Comparison of ENCODE assay signal across 8 cellular contexts in genomic region chr15:74545776-74546656, GRCh38. TPM values are rescaled to one million over a fixed set of nuclear protein-coding genes. Genes with fewer than 3 reads are reported as not detected.
DNase-seq lines count a peak whose midpoint lies in the region; ATAC-seq lines count a peak whose summit lies in the region.

No MANE protein-coding gene starts in this region.

- DNase-seq in Ammon's horn (ENCODE audit: low spot score), result peak; percentile 97
- DNase-seq in NCI-H526 treated with DMSO at 0.1 percent for 48 hours (lab: John Stamatoyannopoulos, UW), result peak; percentile 61
- peak; percentile 98 to 99 for DNase-seq in activated CD4-positive, alpha-beta T cell treated with anti-CD3 and anti-CD28 coated beads, Interleukin-2, amount 50 U/mL, for 48 hours
- peak; percentile 94 to 100 for DNase-seq in dermis microvascular lymphatic vessel endothelial cell (ENCODE audit: low read depth in 2 of 2)
- DNase-seq in lung microvascular endothelial cell (ENCODE audit: low read depth in 2 of 2), result peak; percentile 98 to 100
- peak; percentile 82 for DNase-seq in stimulated activated CD8-positive, alpha-beta memory T cell treated with anti-CD3 and anti-CD28 coated beads, Interleukin-12 subunit alpha, Interleukin-12 subunit beta, amount 100 ng/mL, for 1 hour (ENCODE audit: low read depth)

- ATAC-seq in GM19351 (IDR thresholded peaks at IDR 0.05; ENCODE audit: unreplicated experiment) (peak; percentile 53), HG03520 (IDR thresholded peaks at IDR 0.05; ENCODE audit: unreplicated experiment) (peak; percentile 43)

RNA-seq across cellular contexts. Expression of gene ARID3B, which starts 5.0 kb away (rescaled TPM):
- total RNA-seq in dermis microvascular lymphatic vessel endothelial cell, result 1.8 and 3.2 TPM in 2 replicates
- total RNA-seq in lung microvascular endothelial cell, result 1.3 and 2.8 TPM in 2 replicates

Comparison
In these comparisons a context has a peak if more than half of its experiments do, and no peak if none do; other contexts are left out.
1. Peak in every context shown above with its lines: DNase-seq and ATAC-seq.